ENCODE assay signal across 14 cellular contexts in the genomic region with DNA sequence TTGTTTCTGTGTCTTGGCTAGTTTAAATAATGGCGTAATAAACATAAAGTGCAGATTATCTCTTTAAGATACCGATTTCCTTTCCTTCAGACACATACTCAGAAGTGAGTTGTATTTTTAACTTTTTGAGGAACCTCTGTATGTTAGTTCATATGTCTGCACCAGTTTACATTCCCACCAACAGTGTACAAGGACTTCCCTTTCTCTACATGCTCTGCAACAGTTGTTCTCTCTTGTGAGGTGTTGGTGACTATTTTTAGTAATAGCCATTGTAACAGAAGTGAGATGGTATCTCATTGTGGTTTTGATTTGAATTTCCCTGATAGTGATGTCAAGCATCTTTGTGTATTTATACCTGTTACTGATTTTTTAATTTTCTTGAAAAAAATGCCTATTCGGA.
DNase-seq lines count a peak whose midpoint lies in the region; TF ChIP-seq lines count a peak whose summit lies in the region.
"Had no signal": no experiment of that assay in that cellular context is flagged by ENCODE, and none has a peak within 500 bp of the region (broad histone marks: within the 10 kb centered on the region; RNA-seq: fewer than 3 reads in every experiment).

No MANE protein-coding gene starts in this region.

- H3K36me3 ChIP-seq in HUES48 (ENCODE audit: control insufficient read depth, insufficient read depth, low read length), result no peaks in the 10 kb centered on the region
- no peaks in the 10 kb centered on the region for H3K36me3 ChIP-seq in neural progenitor cell
- H3K36me3 ChIP-seq in sigmoid colon, result no peaks in the 10 kb centered on the region
- H3K36me3 ChIP-seq: BLaER1 treated with 17β-estradiol and CSF1 and Interleukin-3, amounts not matched to agents 10 nM and 100 nM had no signal

- TF ChIP-seq CTCF in glutamatergic neuron (IDR thresholded peaks at IDR 0.05; ENCODE audit: partially characterized antibody, unreplicated experiment), result no peak
- TF ChIP-seq CTCF in neural progenitor cell (IDR thresholded peaks at IDR 0.05), result no peak
- no peak for TF ChIP-seq CTCF in sigmoid colon (IDR thresholded peaks at IDR 0.05)

- no peaks in the 10 kb centered on the region for H4K20me1 ChIP-seq in neural progenitor cell (ENCODE audit: low read depth)
- H4K20me1 ChIP-seq: BLaER1 treated with 17β-estradiol and CSF1 and Interleukin-3, amounts not matched to agents 10 nM and 100 nM had no signal

- H3K27ac ChIP-seq in HUES48 (ENCODE audit: low read depth, low read length), result no peak overlapping the region
- no peak overlapping the region for H3K27ac ChIP-seq in neural progenitor cell
- H3K27ac ChIP-seq in sigmoid colon, result no peak overlapping the region
- H3K27ac ChIP-seq: BLaER1 treated with 17β-estradiol and CSF1 and Interleukin-3, amounts not matched to agents 10 nM and 100 nM; HL-60 had no signal

- TF ChIP-seq EP300 in sigmoid colon (IDR thresholded peaks at IDR 0.05), result no peak

- H3K4me1 Mint-ChIP-seq in glutamatergic neuron (ENCODE audit: low read depth, unreplicated experiment) (no peaks in the 10 kb centered on the region), neural progenitor cell (no peaks in the 10 kb centered on the region)
- H3K4me1 Mint-ChIP-seq: natural killer cell had no signal

- intact Hi-C loops in sigmoid colon (cut with DNase I), result no loop called here

- H3K79me2 ChIP-seq in neural progenitor cell (ENCODE audit: low read depth), result no peaks in the 10 kb centered on the region

- WGBS in sigmoid colon, 2 donors, result 50 to 56% methylated on average over 3 of the region's 3 CpGs

- H3K27ac Mint-ChIP-seq in glutamatergic neuron (ENCODE audit: unreplicated experiment) (no peak overlapping the region), neural progenitor cell (no peak overlapping the region)
- H3K27ac Mint-ChIP-seq: HFFc6, natural killer cell, T-cell had no signal

- H3K9me3 Mint-ChIP-seq in glutamatergic neuron (ENCODE audit: unreplicated experiment) (peaks cover 4% of the 10 kb centered on the region), neural progenitor cell (peaks cover 6% of the 10 kb centered on the region)

- H3K27me3 Mint-ChIP-seq in glutamatergic neuron (ENCODE audit: unreplicated experiment) (peaks cover 13% of the 10 kb centered on the region), neural progenitor cell (ENCODE audit: insufficient read depth, low read depth) (peaks cover 35% of the 10 kb centered on the region)

- H3K9ac ChIP-seq in HUES48 (ENCODE audit: low read depth, low read length) (no peak overlapping the region), neural progenitor cell (no peak overlapping the region)
- H3K9ac ChIP-seq: BLaER1 treated with 17β-estradiol and CSF1 and Interleukin-3, amounts not matched to agents 10 nM and 100 nM had no signal

- H3K4me1 ChIP-seq in HUES48 (ENCODE audit: control insufficient read depth, insufficient read depth, low read length) (peaks cover 23% of the 10 kb centered on the region), neural progenitor cell (peaks cover 9% of the 10 kb centered on the region), sigmoid colon (peaks cover 0 to 9% (median 0%) of the 10 kb centered on the region in 4 donors)

- H2AFZ ChIP-seq in neural progenitor cell (replicated peaks), result peak overlapping the region; percentile 84

- peaks cover 12% of the 10 kb centered on the region for H3K36me3 Mint-ChIP-seq in glutamatergic neuron (ENCODE audit: unreplicated experiment)
- H3K36me3 Mint-ChIP-seq in neural progenitor cell, result no peaks in the 10 kb centered on the region
- H3K36me3 Mint-ChIP-seq: T-cell had no signal

- TF ChIP-seq POLR2A in sigmoid colon (IDR thresholded peaks at IDR 0.05), result no peak

- DNase-seq in NCI-H345 (lab: John Stamatoyannopoulos, UW), result peak; percentile 51
- DNase-seq in glutamatergic neuron, result no peak
- DNase-seq in neural progenitor cell (ENCODE audit: low spot score), result no peak
- DNase-seq in nucleus accumbens (lab: John Stamatoyannopoulos, UW), result no peak
- DNase-seq in sigmoid colon, result no peak
- DNase-seq in NK-92 treated with Interleukin-12 subunit alpha and Interleukin-12 subunit beta, amount 100 ng/mL, for 24 hours (lab: John Stamatoyannopoulos, UW), result no peak
- DNase-seq: foreskin fibroblast, HFFc6, natural killer cell, T-cell had no signal

- H3K4me2 ChIP-seq in neural progenitor cell, result peak overlapping the region; percentile 95
- H3K4me2 ChIP-seq: BLaER1 treated with 17β-estradiol and CSF1 and Interleukin-3, amounts not matched to agents 10 nM and 100 nM had no signal

- no peaks in the 10 kb centered on the region for H3K9me3 ChIP-seq in HUES48 (ENCODE audit: control insufficient read depth, insufficient read depth, low read length)
- H3K9me3 ChIP-seq in neural progenitor cell (ENCODE audit: low read depth), result no peaks in the 10 kb centered on the region
- no peaks in the 10 kb centered on the region for H3K9me3 ChIP-seq in sigmoid colon

- H3F3A ChIP-seq in neural progenitor cell (ENCODE audit: low read depth), result peaks cover 6% of the 10 kb centered on the region

- H3K4me3 ChIP-seq in HUES48 (ENCODE audit: low read depth, low read length) (peak overlapping the region; percentile 70), neural progenitor cell (peak overlapping the region; percentile 78), sigmoid colon (no peak overlapping the region)
- H3K4me3 ChIP-seq: BLaER1 treated with 17β-estradiol and CSF1 and Interleukin-3, amounts not matched to agents 10 nM and 100 nM; lung had no signal

- H3K4me3 Mint-ChIP-seq in glutamatergic neuron (ENCODE audit: unreplicated experiment) (peak overlapping the region; percentile 77), neural progenitor cell (peak overlapping the region; percentile 74)
- H3K4me3 Mint-ChIP-seq: HFFc6, natural killer cell had no signal

- H3K27me3 ChIP-seq in HUES48 (ENCODE audit: control insufficient read depth, insufficient read depth, low read length) (peaks cover 28% of the 10 kb centered on the region), neural progenitor cell (peaks cover 58% of the 10 kb centered on the region), sigmoid colon (peaks cover 10 to 46% (median 14%) of the 10 kb centered on the region in 3 donors)
- H3K27me3 ChIP-seq: BLaER1 treated with 17β-estradiol and CSF1 and Interleukin-3, amounts not matched to agents 10 nM and 100 nM had no signal

Comparison
In these comparisons a context has a peak if more than half of its experiments do, and no peak if none do; other contexts are left out.
1. H3K4me3 ChIP-seq: peak in HUES48 (single experiment) and neural progenitor cell (single experiment); none in sigmoid colon (0 of 4).